Comparison of ENCODE assay signal across 37 cellular contexts in genomic region chr2:179891237-179891636, GRCh38. TPM values are rescaled to one million over a fixed set of nuclear protein-coding genes. Genes with fewer than 3 reads are reported as not detected.
"Had no signal": no experiment of that assay in that cellular context is flagged by ENCODE, and none has a peak within 500 bp of the region (broad histone marks: within the 10 kb centered on the region; RNA-seq: fewer than 3 reads in every experiment).

No MANE protein-coding gene starts in this region.

- H3K4me3 ChIP-seq: adrenal gland, body of pancreas, breast epithelium had no signal

- H3K4me1 ChIP-seq: adrenal gland, body of pancreas, breast epithelium had no signal

- H3K27me3 ChIP-seq: adrenal gland, body of pancreas, brain microvascular endothelial cell, breast epithelium had no signal

- ATAC-seq: activated CD4-positive, alpha-beta T cell treated with anti-CD3 and anti-CD28 coated beads for 36 hours; activated CD4-positive, CD25-positive, alpha-beta regulatory T cell treated with anti-CD3 and anti-CD28 coated beads, Interleukin-2, amount 50 U/mL, for 24 hours; activated CD8-positive, alpha-beta T cell treated with anti-CD3 and anti-CD28 coated beads for 36 hours; activated naive CD4-positive, alpha-beta T cell treated with anti-CD3 and anti-CD28 coated beads, Interleukin-2, amount 50 U/mL, for 72 hours; activated T-cell treated with anti-CD3 and anti-CD28 coated beads, Interleukin-2, amount 50 U/mL, for 4 hours; activated T-cell treated with anti-CD3 and anti-CD28 coated beads, Interleukin-2, amount 50 U/mL, for 72 hours; activated T-helper 17 cell treated with anti-CD3 and anti-CD28 coated beads, Interleukin-2, amount 50 U/mL, for 72 hours; body of pancreas; WTC11 had no signal

- DNase-seq: activated CD4-positive, alpha-beta memory T cell treated with anti-CD3 and anti-CD28 coated beads for 36 hours; activated CD4-positive, alpha-beta T cell treated with anti-CD3 and anti-CD28 coated beads for 1 hour; activated CD4-positive, alpha-beta T cell treated with anti-CD3 and anti-CD28 coated beads for 36 hours; activated CD4-positive, alpha-beta T cell treated with anti-CD3 and anti-CD28 coated beads, Interleukin-2, amount 10 ng/mL, durations not matched to agents 24 days and 14 days; activated CD4-positive, alpha-beta T cell treated with anti-CD3 and anti-CD28 coated beads, Interleukin-2, amount 50 U/mL, for 1 hour; activated CD4-positive, alpha-beta T cell treated with anti-CD3 and anti-CD28 coated beads, Interleukin-2, amount 50 U/mL, for 4 hours; activated CD4-positive, CD25-positive, alpha-beta regulatory T cell; activated CD8-positive, alpha-beta memory T cell treated with anti-CD3 and anti-CD28 coated beads, Interleukin-2, amount 50 U/mL, for 4 hours; activated CD8-positive, alpha-beta T cell treated with anti-CD3 and anti-CD28 coated beads for 36 hours; activated effector memory CD4-positive, alpha-beta T cell treated with anti-CD3 and anti-CD28 coated beads, Interleukin-2, amount 50 U/mL, for 16 hours; activated gamma-delta T cell treated with Interleukin-2 at 50 U/mL for 16 hours; activated naive CD4-positive, alpha-beta T cell; activated naive CD4-positive, alpha-beta T cell treated with anti-CD3 and anti-CD28 coated beads for 36 hours; activated naive CD4-positive, alpha-beta T cell treated with anti-CD3 and anti-CD28 coated beads, Interleukin-2, amount 50 U/mL, for 16 hours; activated naive CD8-positive, alpha-beta T cell treated with anti-CD3 and anti-CD28 coated beads for 36 hours; activated T-cell treated with anti-CD3 and anti-CD28 coated beads for 4 hours; activated T-cell treated with anti-CD3 and anti-CD28 coated beads, Interleukin-2, amount 50 U/mL, for 1 hour; activated T-cell treated with anti-CD3 and anti-CD28 coated beads, Interleukin-2, amount 50 U/mL, for 4 hours; activated T-cell treated with anti-CD3 and anti-CD28 coated beads, Interleukin-2, amount 50 U/mL, for 72 hours; adrenal gland; amniotic stem cell; aorta; body of pancreas; brain microvascular endothelial cell; central memory CD4-positive, alpha-beta T cell; SW 1271; T-helper 1 cell; T-helper 2 cell; T-helper 9 cell; WERI-Rb-1 had no signal

- H3K27ac ChIP-seq: adrenal gland, body of pancreas, brain microvascular endothelial cell, breast epithelium, WERI-Rb-1 had no signal

- H3K36me3 ChIP-seq: adrenal gland, brain microvascular endothelial cell, breast epithelium, WERI-Rb-1 had no signal

- H3K9me3 ChIP-seq: adrenal gland, breast epithelium had no signal

RNA-seq across cellular contexts. Expression of gene ZNF385B, which starts 29.8 kb away (rescaled TPM):
- total RNA-seq: activated CD4-positive, alpha-beta memory T cell treated with anti-CD3 and anti-CD28 coated beads for 36 hours; activated CD4-positive, alpha-beta T cell treated with anti-CD3 and anti-CD28 coated beads for 36 hours; activated CD4-positive, alpha-beta T cell treated with anti-CD3 and anti-CD28 coated beads, Interleukin-2, amount 10 ng/mL, durations not matched to agents 24 days and 14 days; activated CD8-positive, alpha-beta memory T cell treated with anti-CD3 and anti-CD28 coated beads for 36 hours; activated CD8-positive, alpha-beta T cell treated with anti-CD3 and anti-CD28 coated beads for 36 hours; activated naive CD4-positive, alpha-beta T cell treated with anti-CD3 and anti-CD28 coated beads for 36 hours; activated naive CD4-positive, alpha-beta T cell treated with anti-CD3 and anti-CD28 coated beads, Interleukin-2, amount 50 U/mL, for 72 hours; activated naive CD8-positive, alpha-beta T cell treated with anti-CD3 and anti-CD28 coated beads for 36 hours; activated T-cell treated with anti-CD3 and anti-CD28 coated beads, Interleukin-2, amount 50 U/mL, for 72 hours; activated T-helper 1 cell treated with anti-CD3 and anti-CD28 coated beads, Interleukin-12 subunit alpha, Interleukin-12 subunit beta, Interleukin-2, Interleukin-4 antibody, amounts not matched to agents 30 ng/mL and 10 ng/mL and 1 ng/mL, durations not matched to agents 14 hours and 24 hours and 36 hours; activated T-helper 17 cell treated with anti-CD3 and anti-CD28 coated beads, Interleukin-2, amount 50 U/mL, for 72 hours had no signal
